In genomic region chr11:124867700-124868099, GRCh38 we compare ENCODE assay signal across 9 cellular contexts. TPM values are rescaled to one million over a fixed set of nuclear protein-coding genes. Genes with fewer than 3 reads are reported as not detected.
DNase-seq lines count a peak whose midpoint lies in the region; ATAC-seq and TF ChIP-seq lines count a peak whose summit lies in the region.
"Had no signal": no experiment of that assay in that cellular context is flagged by ENCODE, and none has a peak within 500 bp of the region (broad histone marks: within the 10 kb centered on the region; RNA-seq: fewer than 3 reads in every experiment).

No MANE protein-coding gene starts in this region.

- no peak overlapping the region for H3K27ac ChIP-seq in DND-41 (ENCODE audit: low read length)

- H4K20me1 ChIP-seq in DND-41 (ENCODE audit: insufficient read depth, low read length): no peaks in the 10 kb centered on the region

- no peak overlapping the region for H2AFZ ChIP-seq in DND-41 (ENCODE audit: low read depth, low read length)

- no peaks in the 10 kb centered on the region for H3K4me1 ChIP-seq in DND-41 (ENCODE audit: insufficient read depth, low read length)

- H3K27ac Mint-ChIP-seq in effector memory CD8-positive, alpha-beta T cell: no peak overlapping the region
- H3K27ac Mint-ChIP-seq in neural crest cell (ENCODE audit: unreplicated experiment): no peak overlapping the region
- H3K27ac Mint-ChIP-seq: T-cell had no signal

- peaks cover 21 to 22% of the 10 kb centered on the region in 2 donors for H3K4me1 Mint-ChIP-seq in effector memory CD8-positive, alpha-beta T cell (ENCODE audit: low read depth in 2 of 2)
- H3K4me1 Mint-ChIP-seq in neural crest cell: peaks cover 10% of the 10 kb centered on the region

- peak; percentile 23 for TF ChIP-seq CTCF in DND-41 (IDR thresholded peaks at IDR 0.05; ENCODE audit: borderline replicate concordance, extremely low read depth, low read length, poor library complexity, severe bottlenecking)
- peak; percentile 60 for TF ChIP-seq CTCF in neural crest cell (conservative IDR thresholded peaks at IDR 0.05)

- H3K4me3 Mint-ChIP-seq in effector memory CD8-positive, alpha-beta T cell: no peak overlapping the region
- no peak overlapping the region for H3K4me3 Mint-ChIP-seq in neural crest cell

- no peaks in the 10 kb centered on the region for H3K9me3 ChIP-seq in DND-41 (ENCODE audit: insufficient read depth, low read length, severe bottlenecking)

- H3K9me3 Mint-ChIP-seq in effector memory CD8-positive, alpha-beta T cell: no peaks in the 10 kb centered on the region
- H3K9me3 Mint-ChIP-seq in neural crest cell: no peaks in the 10 kb centered on the region
- H3K9me3 Mint-ChIP-seq: T-cell had no signal

- ATAC-seq in DND-41 (ENCODE audit: insufficient read depth, low read depth) (no peak), GM21360 (IDR thresholded peaks at IDR 0.05; ENCODE audit: unreplicated experiment) (peak; percentile 49), GM21619 (IDR thresholded peaks at IDR 0.05; ENCODE audit: unreplicated experiment) (no peak)
- ATAC-seq in effector memory CD8-positive, alpha-beta T cell (replicated peaks): peak; percentile 43

- H3K36me3 Mint-ChIP-seq in effector memory CD8-positive, alpha-beta T cell (ENCODE audit: insufficient read depth): peaks cover 3% of the 10 kb centered on the region
- H3K36me3 Mint-ChIP-seq in neural crest cell (ENCODE audit: low read depth): no peaks in the 10 kb centered on the region
- H3K36me3 Mint-ChIP-seq: T-cell had no signal

- no peak overlapping the region for H3K4me2 ChIP-seq in DND-41 (ENCODE audit: insufficient read depth, low read length)

- DNase-seq in DND-41: no peak
- DNase-seq in NCI-H460 (ENCODE audit: extremely low read depth, low read depth): peak; percentile 11
- DNase-seq in effector memory CD8-positive, alpha-beta T cell: no peak
- DNase-seq in neural crest cell (ENCODE audit: low read depth, low spot score): no peak
- DNase-seq in MV-4-11 (lab: John Stamatoyannopoulos, UW): no peak
- DNase-seq: left cardiac atrium had no signal

- H3K36me3 ChIP-seq in DND-41 (ENCODE audit: insufficient read depth, low read length): no peaks in the 10 kb centered on the region

- H3K4me3 ChIP-seq in DND-41 (ENCODE audit: low read depth in 1 of 2, low read length in 2 of 2): no peak overlapping the region

- H3K9ac ChIP-seq in DND-41 (ENCODE audit: low read depth, low read length): no peak overlapping the region

- H3K79me2 ChIP-seq in DND-41 (ENCODE audit: insufficient read depth, low read length): no peaks in the 10 kb centered on the region

- H3K27me3 ChIP-seq in DND-41 (ENCODE audit: insufficient read depth, low read length, poor library complexity): no peaks in the 10 kb centered on the region

- peaks cover 78 to 94% of the 10 kb centered on the region in 2 donors for H3K27me3 Mint-ChIP-seq in effector memory CD8-positive, alpha-beta T cell
- peaks cover 100% of the 10 kb centered on the region for H3K27me3 Mint-ChIP-seq in neural crest cell (ENCODE audit: low read depth)

RNA-seq across cellular contexts. Expression of gene ROBO3, which starts 2.5 kb away (rescaled TPM):
- total RNA-seq in NCI-H460 (2014; rRNA removed; shearing (Covaris generic)): 7.9 and 8.9 TPM in 2 replicates
- polyA plus RNA-seq in NCI-H460 (2014; cell fraction: nucleus; rRNA removed): 33.5 and 63.0 TPM in 2 replicates
- 17.8 and 19.7 TPM in 2 replicates for total RNA-seq in neural crest cell

RNA-seq across cellular contexts. Expression of gene ROBO4, which starts 30.0 kb away (rescaled TPM):
- not detected in 2 replicates for total RNA-seq in NCI-H460 (2014; rRNA removed; shearing (Covaris generic))
- not detected in 2 replicates for polyA plus RNA-seq in NCI-H460 (2014; cell fraction: nucleus; rRNA removed)
- total RNA-seq in neural crest cell: 0.05 and 0.07 TPM in 2 replicates

RNA-seq across cellular contexts. Expression of gene HEPN1, which starts 51.4 kb away (rescaled TPM):
- total RNA-seq in NCI-H460 (2014; rRNA removed; shearing (Covaris generic)): not detected in 2 replicates
- polyA plus RNA-seq in NCI-H460 (2014; cell fraction: nucleus; rRNA removed): not detected in 2 replicates
- total RNA-seq in neural crest cell: not detected in 2 replicates
- total RNA-seq: left cardiac atrium, T-cell had no signal

Comparison
In these comparisons a context has a peak if more than half of its experiments do, and no peak if none do; other contexts are left out.
1. ATAC-seq: peak in GM21360 (single experiment) and effector memory CD8-positive, alpha-beta T cell (single experiment); none in DND-41 (single experiment) and GM21619 (single experiment).